ENCODE assay signal across 2 cellular contexts in the genomic region with DNA sequence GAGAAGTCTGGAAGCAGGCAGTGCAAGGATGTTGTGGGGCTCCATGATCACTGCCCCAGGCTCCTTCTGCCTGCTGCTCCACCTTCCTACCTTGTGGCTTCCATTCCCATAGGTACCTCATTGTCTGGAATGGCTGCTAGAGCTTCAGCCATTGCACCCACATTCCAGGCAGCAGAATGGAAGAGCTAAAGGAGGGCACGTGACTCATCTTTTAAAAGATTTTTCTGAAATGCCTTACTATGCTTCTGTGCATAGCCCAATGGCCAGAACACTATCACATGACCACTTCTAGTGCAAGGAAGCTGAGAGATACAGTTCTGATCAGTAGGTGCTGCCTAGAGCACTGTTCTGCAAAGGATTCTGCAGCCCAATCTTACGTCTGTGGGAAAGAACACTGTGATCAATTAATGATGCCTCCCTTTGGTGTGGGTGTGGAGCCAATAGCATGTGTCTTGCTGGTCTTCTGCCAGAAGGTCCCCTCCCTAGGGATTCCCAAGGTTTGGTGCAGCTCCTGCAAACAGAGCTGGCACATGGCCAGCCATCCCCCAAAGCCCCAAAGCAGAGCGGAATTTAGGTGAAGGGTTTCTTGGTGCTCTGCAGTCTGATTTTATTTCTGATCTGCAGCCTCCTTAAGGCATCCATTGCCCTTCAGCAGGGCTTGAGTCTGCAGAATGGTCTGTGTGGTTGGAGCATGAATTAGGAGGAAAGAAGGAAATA.
TF ChIP-seq lines count a peak whose summit lies in the region.

No MANE protein-coding gene starts in this region.

TF ChIP-seq in HEK293, 187 proteins besides CTCF, POLR2A, EP300 and RAD21 (continues in another document):
- TF ChIP-seq ZBTB49 (tag by site-specific recombination; IDR thresholded peaks at IDR 0.05; ENCODE audit: low read depth) (no peak), ATF2 (tag by site-specific recombination; IDR thresholded peaks at IDR 0.05; ENCODE audit: low read depth) (no peak), ZBTB17 (tag by site-specific recombination; IDR thresholded peaks at IDR 0.05) (0 out of 2 replicates have a peak, but pooled peaks have one; percentile 42), ZNF670 (tag by site-specific recombination; IDR thresholded peaks at IDR 0.05; ENCODE audit: low read depth) (no peak), SETDB1 (IDR thresholded peaks at IDR 0.05; ENCODE audit: insufficient read length, low read length) (peak; percentile 24), SP7 (tag by site-specific recombination; IDR thresholded peaks at IDR 0.05) (no peak), SP3 (tag by site-specific recombination; IDR thresholded peaks at IDR 0.05) (no peak), ZNF692 (tag by site-specific recombination; IDR thresholded peaks at IDR 0.05) (no peak), ZNF707 (tag by site-specific recombination; IDR thresholded peaks at IDR 0.05) (no peak), ZNF311 (tag by site-specific recombination; IDR thresholded peaks at IDR 0.05; ENCODE audit: borderline replicate concordance) (no peak)
- TF ChIP-seq, protein P1, sequence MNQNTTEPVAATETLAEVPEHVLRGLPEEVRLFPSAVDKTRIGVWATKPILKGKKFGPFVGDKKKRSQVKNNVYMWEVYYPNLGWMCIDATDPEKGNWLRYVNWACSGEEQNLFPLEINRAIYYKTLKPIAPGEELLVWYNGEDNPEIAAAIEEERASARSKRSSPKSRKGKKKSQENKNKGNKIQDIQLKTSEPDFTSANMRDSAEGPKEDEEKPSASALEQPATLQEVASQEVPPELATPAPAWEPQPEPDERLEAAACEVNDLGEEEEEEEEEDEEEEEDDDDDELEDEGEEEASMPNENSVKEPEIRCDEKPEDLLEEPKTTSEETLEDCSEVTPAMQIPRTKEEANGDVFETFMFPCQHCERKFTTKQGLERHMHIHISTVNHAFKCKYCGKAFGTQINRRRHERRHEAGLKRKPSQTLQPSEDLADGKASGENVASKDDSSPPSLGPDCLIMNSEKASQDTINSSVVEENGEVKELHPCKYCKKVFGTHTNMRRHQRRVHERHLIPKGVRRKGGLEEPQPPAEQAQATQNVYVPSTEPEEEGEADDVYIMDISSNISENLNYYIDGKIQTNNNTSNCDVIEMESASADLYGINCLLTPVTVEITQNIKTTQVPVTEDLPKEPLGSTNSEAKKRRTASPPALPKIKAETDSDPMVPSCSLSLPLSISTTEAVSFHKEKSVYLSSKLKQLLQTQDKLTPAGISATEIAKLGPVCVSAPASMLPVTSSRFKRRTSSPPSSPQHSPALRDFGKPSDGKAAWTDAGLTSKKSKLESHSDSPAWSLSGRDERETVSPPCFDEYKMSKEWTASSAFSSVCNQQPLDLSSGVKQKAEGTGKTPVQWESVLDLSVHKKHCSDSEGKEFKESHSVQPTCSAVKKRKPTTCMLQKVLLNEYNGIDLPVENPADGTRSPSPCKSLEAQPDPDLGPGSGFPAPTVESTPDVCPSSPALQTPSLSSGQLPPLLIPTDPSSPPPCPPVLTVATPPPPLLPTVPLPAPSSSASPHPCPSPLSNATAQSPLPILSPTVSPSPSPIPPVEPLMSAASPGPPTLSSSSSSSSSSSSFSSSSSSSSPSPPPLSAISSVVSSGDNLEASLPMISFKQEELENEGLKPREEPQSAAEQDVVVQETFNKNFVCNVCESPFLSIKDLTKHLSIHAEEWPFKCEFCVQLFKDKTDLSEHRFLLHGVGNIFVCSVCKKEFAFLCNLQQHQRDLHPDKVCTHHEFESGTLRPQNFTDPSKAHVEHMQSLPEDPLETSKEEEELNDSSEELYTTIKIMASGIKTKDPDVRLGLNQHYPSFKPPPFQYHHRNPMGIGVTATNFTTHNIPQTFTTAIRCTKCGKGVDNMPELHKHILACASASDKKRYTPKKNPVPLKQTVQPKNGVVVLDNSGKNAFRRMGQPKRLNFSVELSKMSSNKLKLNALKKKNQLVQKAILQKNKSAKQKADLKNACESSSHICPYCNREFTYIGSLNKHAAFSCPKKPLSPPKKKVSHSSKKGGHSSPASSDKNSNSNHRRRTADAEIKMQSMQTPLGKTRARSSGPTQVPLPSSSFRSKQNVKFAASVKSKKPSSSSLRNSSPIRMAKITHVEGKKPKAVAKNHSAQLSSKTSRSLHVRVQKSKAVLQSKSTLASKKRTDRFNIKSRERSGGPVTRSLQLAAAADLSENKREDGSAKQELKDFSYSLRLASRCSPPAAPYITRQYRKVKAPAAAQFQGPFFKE (tag by site-specific recombination; IDR thresholded peaks at IDR 0.05; ENCODE audit: borderline replicate concordance) = no peak

TF ChIP-seq in H1, 55 proteins besides CTCF, POLR2A, EP300 and RAD21:
- TF ChIP-seq TAF7 (optimal IDR thresholded peaks at IDR 0.05; ENCODE audit: borderline replicate concordance, low read depth, low read length) = no peak
- TF ChIP-seq KDM1A (IDR thresholded peaks at IDR 0.05; ENCODE audit: borderline replicate concordance, low read length) = peak; percentile 74; the same call in 1 of the 2 replicates
